Comparison of ENCODE assay signal across 24 cellular contexts in genomic region chr6:98532004-98532403, GRCh38.
"Had no signal": no experiment of that assay in that cellular context is flagged by ENCODE, and none has a peak within 500 bp of the region (broad histone marks: within the 10 kb centered on the region; RNA-seq: fewer than 3 reads in every experiment).

No MANE protein-coding gene starts in this region.

- H3K27me3 ChIP-seq: cardiac muscle cell, Peyer's patch, SJCRH30 had no signal

- H3K4me2 ChIP-seq: SK-N-SH had no signal

- H3K36me3 ChIP-seq: cardiac muscle cell, Peyer's patch, SJCRH30 had no signal

- H3K27ac ChIP-seq: cardiac muscle cell, Peyer's patch, RWPE1, SJCRH30, VCaP had no signal

- DNase-seq: activated CD4-positive, alpha-beta T cell treated with anti-CD3 and anti-CD28 coated beads for 36 hours; activated CD4-positive, CD25-positive, alpha-beta regulatory T cell; activated CD8-positive, alpha-beta memory T cell treated with anti-CD3 and anti-CD28 coated beads, Interleukin-2, amount 50 U/mL, for 48 hours; activated CD8-positive, alpha-beta T cell treated with anti-CD3 and anti-CD28 coated beads, Interleukin-2, amount 10 ng/mL, durations not matched to agents 7 days and 5 days; activated naive CD4-positive, alpha-beta T cell; activated T-cell treated with anti-CD3 and anti-CD28 coated beads, Interleukin-2, amount 50 U/mL, for 1 hour; Karpas-422; MM.1S; NCI-H146; NCI-H187 treated with DMSO at 0.1 percent for 48 hours; NCI-H2081 treated with DMSO at 0.1 percent for 48 hours; NCI-H345; NCI-H510A treated with DMSO at 0.1 percent for 48 hours; NCI-H774; NK-92 treated with Interleukin-12 subunit alpha and Interleukin-12 subunit beta, amount 100 ng/mL, for 24 hours; Peyer's patch; Right ventricle myocardium superior; SJCRH30; SK-N-SH; T-helper 1 cell had no signal

- H3K9me3 ChIP-seq: Peyer's patch, SJCRH30, SK-N-SH had no signal

- H3K4me1 ChIP-seq: Peyer's patch, SJCRH30 had no signal

- ATAC-seq: activated CD4-positive, alpha-beta T cell treated with anti-CD3 and anti-CD28 coated beads for 36 hours; activated CD8-positive, alpha-beta T cell treated with anti-CD3 and anti-CD28 coated beads, Interleukin-2, amount 10 ng/mL, durations not matched to agents 7 days and 5 days; K562 had no signal

- H3K9ac ChIP-seq: SK-N-SH had no signal

- H3K4me3 ChIP-seq: cardiac muscle cell, K562, Peyer's patch, SJCRH30 had no signal
